ENCODE assay signal across 22 cellular contexts in genomic region chr4:101115841-101116240, GRCh38.
DNase-seq lines count a peak whose midpoint lies in the region; ATAC-seq, FAIRE-seq and TF ChIP-seq lines count a peak whose summit lies in the region.
"Had no signal": no experiment of that assay in that cellular context is flagged by ENCODE, and none has a peak within 500 bp of the region (broad histone marks: within the 10 kb centered on the region; RNA-seq: fewer than 3 reads in every experiment).

No MANE protein-coding gene starts in this region.

- peaks cover 41% of the 10 kb centered on the region for H3K79me2 ChIP-seq in mammary epithelial cell (ENCODE audit: insufficient read depth, low read length)
- H3K79me2 ChIP-seq in smooth muscle cell (ENCODE audit: low read depth), result peaks cover 47% of the 10 kb centered on the region

- CTCF ChIA-PET in mammary epithelial cell (lab: Charles Lee; ENCODE audit: low non-redundant PET), result no interaction called here
- CTCF ChIA-PET in MCF 10A (lab: Yijun Ruan, JAX), result interaction anchor here (1.2 kb wide), 1 partner anchor 9 kb away, joined by 3 read pairs; no protein-coding TSS in a partner anchor

- BruUV-seq in mammary epithelial cell (replicated peaks; lab: Mats Ljungman, UMichigan), result no TSS peak
- no TSS peak for BruUV-seq in MCF 10A (replicated peaks; lab: Mats Ljungman, UMichigan)

- peaks cover 10% of the 10 kb centered on the region for H3F3A ChIP-seq in smooth muscle cell (ENCODE audit: low read depth)

- ATAC-seq in GM18502 (IDR thresholded peaks at IDR 0.05; ENCODE audit: poor library complexity, unreplicated experiment), result no peak
- ATAC-seq: K562 had no signal

- no peaks in the 10 kb centered on the region for H3K36me3 Mint-ChIP-seq in MCF 10A (ENCODE audit: insufficient read depth, unreplicated experiment)
- H3K36me3 Mint-ChIP-seq: CD8-positive, alpha-beta memory T cell had no signal

- H3K9me3 Mint-ChIP-seq in MCF 10A (ENCODE audit: unreplicated experiment), result no peaks in the 10 kb centered on the region
- H3K9me3 Mint-ChIP-seq: CD8-positive, alpha-beta memory T cell; H9 had no signal

- peaks cover 15% of the 10 kb centered on the region for H3K4me1 Mint-ChIP-seq in MCF 10A (ENCODE audit: insufficient read depth, unreplicated experiment)

- no peaks in the 10 kb centered on the region for H3K27me3 ChIP-seq in mammary epithelial cell (ENCODE audit: insufficient read depth, low read length)
- H3K27me3 ChIP-seq in smooth muscle cell (ENCODE audit: low read depth), result no peaks in the 10 kb centered on the region
- H3K27me3 ChIP-seq: SJSA1 had no signal

- TF ChIP-seq CTCF in mammary epithelial cell (conservative IDR thresholded peaks at IDR 0.05 in 1 of 2, IDR thresholded peaks at IDR 0.05 in 1 of 2; ENCODE audit: extremely low read depth in 1 of 2, insufficient read depth in 1 of 2, low read depth in 1 of 2, low read length in 2 of 2), result no peak
- TF ChIP-seq CTCF in MCF 10A (IDR thresholded peaks at IDR 0.05; ENCODE audit: unreplicated experiment), result no peak
- no peak for TF ChIP-seq CTCF in smooth muscle cell (IDR thresholded peaks at IDR 0.05; ENCODE audit: borderline replicate concordance, insufficient read depth, poor library complexity, severe bottlenecking)

- H3K4me1 ChIP-seq in mammary epithelial cell (ENCODE audit: insufficient read depth, low read length) (peaks cover 8% of the 10 kb centered on the region), smooth muscle cell (ENCODE audit: low read depth) (peaks cover 28% of the 10 kb centered on the region)
- H3K4me1 ChIP-seq: SJSA1 had no signal

- DNase-seq in mammary epithelial cell, result no peak
- no peak for DNase-seq in MCF 10A (ENCODE audit: unreplicated experiment)
- no peak for DNase-seq in smooth muscle cell (lab: John Stamatoyannopoulos, UW; ENCODE audit: unreplicated experiment)
- DNase-seq in stimulated activated naive CD4-positive, alpha-beta T cell (lab: John Stamatoyannopoulos, UW), result no peak
- no peak for DNase-seq in HPDE6-E6E7 (ENCODE audit: extremely low spot score)
- DNase-seq: CD8-positive, alpha-beta memory T cell; DMS79; GM23248; H9; MM.1S; NCI-H1417 treated with DMSO at 0.1 percent for 48 hours; NCI-H187; NCI-H2107; NCI-H2227 treated with DMSO at 0.1 percent for 48 hours; NCI-H82; OCI-M1 had no signal

- peak; percentile 28 for FAIRE-seq in colon (lab: Jason Lieb, UNC)
- FAIRE-seq: D721Med, K562 had no signal

- peak overlapping the region; percentile 29 for H3K4me2 ChIP-seq in mammary epithelial cell (ENCODE audit: insufficient read depth, low read depth, low read length)
- peak overlapping the region; percentile 71 for H3K4me2 ChIP-seq in smooth muscle cell

- H4K20me1 ChIP-seq in mammary epithelial cell (ENCODE audit: insufficient read depth, low read length), result no peaks in the 10 kb centered on the region
- peaks cover 30% of the 10 kb centered on the region for H4K20me1 ChIP-seq in smooth muscle cell (ENCODE audit: low read depth)

- H3K9me3 ChIP-seq in mammary epithelial cell (replicated peaks; ENCODE audit: insufficient read depth, low read length) (no peaks in the 10 kb centered on the region), smooth muscle cell (replicated peaks; ENCODE audit: low read depth) (no peaks in the 10 kb centered on the region)
- H3K9me3 ChIP-seq: SJSA1 had no signal

- no peak overlapping the region for H3K27ac Mint-ChIP-seq in MCF 10A (ENCODE audit: low read depth, unreplicated experiment)
- H3K27ac Mint-ChIP-seq: CD8-positive, alpha-beta memory T cell; H9 had no signal

- intact Hi-C loops in mammary epithelial cell (cut with micrococcal nuclease), result no loop called here
- intact Hi-C loops in MCF 10A (cut with micrococcal nuclease), result no loop called here

- in situ Hi-C loops in mammary epithelial cell (cut with MboI; ENCODE audit: low sequenced_read_pairs in 2 of 2), result no loop called here

- no peak overlapping the region for H3K4me3 ChIP-seq in mammary epithelial cell (replicated peaks in 1 of 3; ENCODE audit: insufficient read depth in 1 of 3, low read depth in 2 of 3, low read length in 3 of 3)
- H3K4me3 ChIP-seq in smooth muscle cell, result no peak overlapping the region
- H3K4me3 ChIP-seq: GM23248, K562, SJSA1 had no signal

- no peak overlapping the region for H2AFZ ChIP-seq in mammary epithelial cell (ENCODE audit: low read depth, low read length)
- H2AFZ ChIP-seq in smooth muscle cell (ENCODE audit: low read depth), result no peak overlapping the region
- H2AFZ ChIP-seq: GM23248 had no signal

- dilution Hi-C loops in mammary epithelial cell (cut with HindIII; ENCODE audit: low sequenced_read_pairs), result no loop called here

- POLR2A ChIA-PET in MCF 10A (lab: Yijun Ruan, JAX), result interaction anchor here (0.6 to 2.3 kb wide), 5 partner anchors 15 to 77 kb away, joined by 3 to 8 read pairs (median 5); no protein-coding TSS in a partner anchor

- no peak overlapping the region for H3K4me3 Mint-ChIP-seq in MCF 10A (ENCODE audit: unreplicated experiment)
- H3K4me3 Mint-ChIP-seq: CD8-positive, alpha-beta memory T cell; H9 had no signal

- H3K27ac ChIP-seq in mammary epithelial cell (ENCODE audit: insufficient read depth, low read depth, low read length) (peak overlapping the region; percentile 71), smooth muscle cell (ENCODE audit: low read depth) (peak overlapping the region; percentile 64)
- H3K27ac ChIP-seq: C4-2B, GM23248, SJSA1 had no signal

- no peak overlapping the region for H3K9ac ChIP-seq in mammary epithelial cell (ENCODE audit: insufficient read depth, low read length)
- no peak overlapping the region for H3K9ac ChIP-seq in smooth muscle cell (ENCODE audit: low read depth)
- H3K9ac ChIP-seq: GM23248 had no signal

- no peaks in the 10 kb centered on the region for H3K36me3 ChIP-seq in mammary epithelial cell (ENCODE audit: insufficient read depth, low read length)
- no peaks in the 10 kb centered on the region for H3K36me3 ChIP-seq in smooth muscle cell (ENCODE audit: low read depth)
- H3K36me3 ChIP-seq: SJSA1 had no signal

- H3K27me3 Mint-ChIP-seq in MCF 10A (ENCODE audit: insufficient read depth, unreplicated experiment), result no peaks in the 10 kb centered on the region
- H3K27me3 Mint-ChIP-seq: CD8-positive, alpha-beta memory T cell had no signal

- 89% methylated on average over 4 of the region's 4 CpGs for WGBS in mammary epithelial cell (ENCODE audit: low coverage, missing lambda C conversion rate)
- WGBS in smooth muscle cell (ENCODE audit: low lambda C conversion rate), result 86% methylated on average over 4 of the region's 4 CpGs
